ENCODE assay signal across 33 cellular contexts in the genomic region with DNA sequence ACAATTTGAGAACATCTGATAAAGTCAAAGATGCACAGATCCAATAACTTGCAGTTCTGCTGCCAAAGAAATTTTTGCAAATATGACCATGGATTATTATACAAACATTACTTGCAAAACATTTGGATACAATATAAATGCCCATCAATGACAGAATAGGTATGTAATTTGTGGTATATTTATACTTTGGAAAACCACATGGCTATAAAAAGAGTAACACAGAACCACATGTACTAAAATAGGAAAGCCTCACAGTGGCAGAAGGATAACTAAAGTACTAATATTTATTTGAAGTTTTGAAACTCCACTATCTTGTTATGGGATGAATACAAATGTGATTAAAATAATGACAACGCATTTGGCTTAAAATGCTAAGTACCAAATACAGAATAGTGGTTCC.
"Had no signal": no experiment of that assay in that cellular context is flagged by ENCODE, and none has a peak within 500 bp of the region (broad histone marks: within the 10 kb centered on the region; RNA-seq: fewer than 3 reads in every experiment).

No MANE protein-coding gene starts in this region.

- H3K9ac ChIP-seq: SK-N-SH had no signal

- H3K4me2 ChIP-seq: PC-9, SK-N-SH had no signal

- H3K4me3 ChIP-seq: MG63, PC-9, SJCRH30 had no signal

- FAIRE-seq: RCC 7860 had no signal

- DNase-seq: Kasumi-1, MG63, NCI-H1048, NCI-H1092 treated with DMSO at 0.1 percent for 48 hours, NCI-H1105 treated with DMSO at 0.1 percent for 48 hours, NCI-H1417, NCI-H1436, NCI-H146, NCI-H1694, NCI-H187, NCI-H1930, NCI-H2029 treated with DMSO at 0.1 percent for 48 hours, NCI-H2081 treated with DMSO at 0.1 percent for 48 hours, NCI-H2107, NCI-H2171, NCI-H226, NCI-H446 treated with DMSO at 0.1 percent for 48 hours, NCI-H510A, NCI-H524, NCI-H526, NCI-H69, NCI-H748 treated with DMSO at 0.1 percent for 48 hours, NCI-H82, PC-9, SHP77, SIG-M5, SJCRH30, SK-N-SH, SW 1271 had no signal

- H3K27me3 ChIP-seq: MG63, SJCRH30 had no signal

- ATAC-seq: Panc1, Right ventricle myocardium inferior had no signal

- H3K9me3 ChIP-seq: MG63, SJCRH30, SK-N-SH had no signal

- H2AFZ ChIP-seq: PC-9 had no signal

- H3K36me3 ChIP-seq: MG63, SJCRH30 had no signal

- H3K27ac ChIP-seq: PC-9, RWPE1, SJCRH30 had no signal
